In genomic region chr9:70421020-70421271, GRCh38 we compare ENCODE assay signal across 8 cellular contexts. TPM values are rescaled to one million over a fixed set of nuclear protein-coding genes. Genes with fewer than 3 reads are reported as not detected.
DNase-seq lines count a peak whose midpoint lies in the region; ATAC-seq and TF ChIP-seq lines count a peak whose summit lies in the region.

No MANE protein-coding gene starts in this region.

- H3K9me3 ChIP-seq in HUES48 (ENCODE audit: control insufficient read depth, insufficient read depth, low read length) = no peaks in the 10 kb centered on the region
- no peaks in the 10 kb centered on the region for H3K9me3 ChIP-seq in spleen

- intact Hi-C loops in activated CD8-positive, alpha-beta T cell treated with anti-CD3 and anti-CD28 coated beads for 36 hours (cut with micrococcal nuclease) = loop anchor here (2.0 kb wide), 1 partner anchor 142 kb away; no protein-coding TSS in a partner anchor
- intact Hi-C loops in spleen (cut with DNase I; ENCODE audit: low total_unique reads) = loop anchor here (10.0 kb wide), 1 partner anchor 64 kb away; no protein-coding TSS in a partner anchor

- WGBS in spleen, 5 donors = 3 to 9% (median 4%) methylated on average over 4 of the region's 4 CpGs

- no peaks in the 10 kb centered on the region for H3K36me3 ChIP-seq in HUES48 (ENCODE audit: control insufficient read depth, insufficient read depth, low read length)
- no peaks in the 10 kb centered on the region for H3K36me3 ChIP-seq in spleen

- H3K9ac ChIP-seq in HUES48 (ENCODE audit: low read depth, low read length) = 0 out of 2 replicates have a peak overlapping the region, but pooled peaks have one; percentile 8

- CTCF ChIA-PET in activated CD8-positive, alpha-beta T cell treated with anti-CD3 and anti-CD28 coated beads for 36 hours (lab: Charles Lee) = interaction anchor here (1.0 to 2.2 kb wide), 7 partner anchors 29 to 182 kb away, joined by 3 to 17 read pairs (median 4); no protein-coding TSS in a partner anchor

- H3K27ac ChIP-seq in HUES48 (ENCODE audit: low read depth, low read length) (peak overlapping the region; percentile 84), spleen (peak overlapping the region; percentile 94 to 100 (median 98))

- H3K4me3 Mint-ChIP-seq in activated CD8-positive, alpha-beta T cell treated with anti-CD3 and anti-CD28 coated beads for 36 hours = peak overlapping the region; percentile 81

- H3K4me3 ChIP-seq in HUES48 (ENCODE audit: low read depth, low read length) (peak overlapping the region; percentile 74), spleen (peak overlapping the region in 5 of 8 donors; percentile 31 to 75 (median 41))

- no peak for TF ChIP-seq CTCF in activated CD8-positive, alpha-beta T cell treated with anti-CD3 and anti-CD28 coated beads for 36 hours (IDR thresholded peaks at IDR 0.05)
- no peak for TF ChIP-seq CTCF in spleen (IDR thresholded peaks at IDR 0.05 in 8 of 11, conservative IDR thresholded peaks at IDR 0.05 in 3 of 11)

- no peaks in the 10 kb centered on the region for H3K36me3 Mint-ChIP-seq in activated CD8-positive, alpha-beta T cell treated with anti-CD3 and anti-CD28 coated beads for 36 hours (ENCODE audit: low read depth)

- POLR2A ChIA-PET in activated CD8-positive, alpha-beta T cell treated with anti-CD3 and anti-CD28 coated beads for 36 hours (lab: Charles Lee) = interaction anchor here (0.7 to 5.3 kb wide), 12 partner anchors 9 to 1346 kb away, joined by 3 to 58 read pairs (median 6); no protein-coding TSS in a partner anchor

- no peak for DNase-seq in activated CD8-positive, alpha-beta T cell treated with anti-CD3 and anti-CD28 coated beads for 36 hours
- peak; percentile 14 for DNase-seq in germinal center (ENCODE audit: low spot score)
- no peak for DNase-seq in spleen
- DNase-seq in stimulated activated CD4-positive, alpha-beta T cell treated with anti-CD3 and anti-CD28 coated beads, Interleukin-4, amount 100 ng/mL, for 4 hours = no peak

- H3K27ac Mint-ChIP-seq in activated CD8-positive, alpha-beta T cell treated with anti-CD3 and anti-CD28 coated beads for 36 hours = peak overlapping the region; percentile 96

- no peak for ATAC-seq in activated CD8-positive, alpha-beta T cell treated with anti-CD3 and anti-CD28 coated beads for 36 hours
- ATAC-seq in HG02588 (IDR thresholded peaks at IDR 0.05; ENCODE audit: unreplicated experiment) (no peak), HG03159 (IDR thresholded peaks at IDR 0.05; ENCODE audit: unreplicated experiment) (no peak), GM18520 (IDR thresholded peaks at IDR 0.05; ENCODE audit: unreplicated experiment) (no peak)

- H3K9me3 Mint-ChIP-seq in activated CD8-positive, alpha-beta T cell treated with anti-CD3 and anti-CD28 coated beads for 36 hours = no peaks in the 10 kb centered on the region

- H3K27me3 Mint-ChIP-seq in activated CD8-positive, alpha-beta T cell treated with anti-CD3 and anti-CD28 coated beads for 36 hours = no peaks in the 10 kb centered on the region

- peaks cover 19% of the 10 kb centered on the region for H3K4me1 ChIP-seq in HUES48 (ENCODE audit: control insufficient read depth, insufficient read depth, low read length)
- peaks cover 22 to 60% (median 36%) of the 10 kb centered on the region in 6 donors for H3K4me1 ChIP-seq in spleen

- no peak for TF ChIP-seq POLR2A in spleen (IDR thresholded peaks at IDR 0.05)

- H3K4me1 Mint-ChIP-seq in activated CD8-positive, alpha-beta T cell treated with anti-CD3 and anti-CD28 coated beads for 36 hours (ENCODE audit: low read depth) = peaks cover 41% of the 10 kb centered on the region

- peaks cover 14% of the 10 kb centered on the region for H3K27me3 ChIP-seq in HUES48 (ENCODE audit: control insufficient read depth, insufficient read depth, low read length)
- no peaks in the 10 kb centered on the region for H3K27me3 ChIP-seq in spleen (replicated peaks in 1 of 7)

RNA-seq across cellular contexts. Expression of gene KLF9, which starts 6.5 kb away (rescaled TPM):
- total RNA-seq in activated CD8-positive, alpha-beta T cell treated with anti-CD3 and anti-CD28 coated beads for 36 hours = 10 to 100 TPM; 19.0 to 20.1 TPM
- 10 to 100 TPM; 13.5 to 74.8 (median 50.4) TPM for total RNA-seq in spleen
- 10 to 100 TPM in 2 of 3 donors, 1 to 10 TPM in 1; 7.1 to 12.6 (median 12.4) TPM for polyA plus RNA-seq in spleen
